ENCODE assay signal across 10 cellular contexts in genomic region chr19:2330632-2331284, GRCh38. TPM values are rescaled to one million over a fixed set of nuclear protein-coding genes. Genes with fewer than 3 reads are reported as not detected.
DNase-seq lines count a peak whose midpoint lies in the region; ATAC-seq lines count a peak whose summit lies in the region.
"Had no signal": no experiment of that assay in that cellular context is flagged by ENCODE, and none has a peak within 500 bp of the region (broad histone marks: within the 10 kb centered on the region; RNA-seq: fewer than 3 reads in every experiment).

No MANE protein-coding gene starts in this region.

- H3K4me1 Mint-ChIP-seq in activated naive CD4-positive, alpha-beta T cell treated with anti-CD3 and anti-CD28 coated beads for 36 hours (ENCODE audit: low read depth), result peaks cover 65% of the 10 kb centered on the region
- peaks cover 61 to 66% (median 64%) of the 10 kb centered on the region in 3 donors for H3K4me1 Mint-ChIP-seq in T-cell

- H3K27ac ChIP-seq in thymus (ENCODE audit: low read depth), result peak overlapping the region; percentile 8
- H3K27ac ChIP-seq: ascending aorta, SK-N-MC had no signal

- H3K27me3 ChIP-seq in thymus (ENCODE audit: control insufficient read depth, insufficient read depth), result no peaks in the 10 kb centered on the region
- H3K27me3 ChIP-seq: ascending aorta had no signal

- no peaks in the 10 kb centered on the region for H3K36me3 ChIP-seq in thymus (ENCODE audit: control insufficient read depth, insufficient read depth)

- H3K9me3 ChIP-seq in thymus (ENCODE audit: control insufficient read depth), result peaks cover 1% of the 10 kb centered on the region
- H3K9me3 ChIP-seq: ascending aorta had no signal

- WGBS in thymus, result 86% methylated on average over 20 of the region's 20 CpGs

- CTCF ChIA-PET in activated naive CD4-positive, alpha-beta T cell treated with anti-CD3 and anti-CD28 coated beads for 36 hours (lab: Charles Lee), result interaction anchor here (0.6 kb wide), 1 partner anchor 281 kb away, joined by 3 read pairs; no protein-coding TSS in a partner anchor
- CTCF ChIA-PET in T-cell (lab: Charles Lee), result no interaction called here

- H3K9me3 Mint-ChIP-seq in activated naive CD4-positive, alpha-beta T cell treated with anti-CD3 and anti-CD28 coated beads for 36 hours, result peaks cover 2% of the 10 kb centered on the region
- H3K9me3 Mint-ChIP-seq in T-cell, result no peaks in the 10 kb centered on the region

- intact Hi-C loops in activated naive CD4-positive, alpha-beta T cell treated with anti-CD3 and anti-CD28 coated beads for 36 hours (cut with micrococcal nuclease), result no loop called here
- intact Hi-C loops in left colon (cut with DNase I, micrococcal nuclease), result no loop called here

- H3K4me3 ChIP-seq in thymus (ENCODE audit: low read length), result no peak overlapping the region
- H3K4me3 ChIP-seq: SK-N-MC had no signal

- peak overlapping the region; percentile 58 for H3K27ac Mint-ChIP-seq in activated naive CD4-positive, alpha-beta T cell treated with anti-CD3 and anti-CD28 coated beads for 36 hours
- H3K27ac Mint-ChIP-seq in T-cell, result peak overlapping the region in 1 of 2 donors; percentile 57

- H3K4me1 ChIP-seq in thymus (ENCODE audit: control insufficient read depth, insufficient read depth, low read length), result peaks cover 38% of the 10 kb centered on the region

- ATAC-seq in T-cell (replicated peaks in 1 of 4) (no peak), left colon (peak; percentile 72)

- POLR2A ChIA-PET in T-cell (lab: Charles Lee), result no interaction called here

- no peaks in the 10 kb centered on the region for H3K27me3 Mint-ChIP-seq in activated naive CD4-positive, alpha-beta T cell treated with anti-CD3 and anti-CD28 coated beads for 36 hours (ENCODE audit: low read depth)
- H3K27me3 Mint-ChIP-seq in T-cell, result no peaks in the 10 kb centered on the region

- DNase-seq in activated naive CD4-positive, alpha-beta T cell treated with anti-CD3 and anti-CD28 coated beads for 36 hours, result no peak
- no peak for DNase-seq in activated naive CD4-positive, alpha-beta T cell treated with Interleukin-2 at 50 U/mL for 16 hours
- DNase-seq in T-cell (no peak), left colon (peak; percentile 91 to 94), DMS 273 (lab: John Stamatoyannopoulos, UW; ENCODE audit: unreplicated experiment) (no peak), AML-193 (lab: John Stamatoyannopoulos, UW) (no peak), SHP77 treated with DMSO at 0.1 percent for 48 hours (lab: John Stamatoyannopoulos, UW) (no peak)

- H3K4me3 Mint-ChIP-seq in activated naive CD4-positive, alpha-beta T cell treated with anti-CD3 and anti-CD28 coated beads for 36 hours, result peak overlapping the region; percentile 52
- H3K4me3 Mint-ChIP-seq in T-cell, result peak overlapping the region; percentile 41 to 97 (median 63)

- peaks cover 21% of the 10 kb centered on the region for H3K36me3 Mint-ChIP-seq in activated naive CD4-positive, alpha-beta T cell treated with anti-CD3 and anti-CD28 coated beads for 36 hours (ENCODE audit: low read depth)
- peaks cover 9% of the 10 kb centered on the region for H3K36me3 Mint-ChIP-seq in T-cell

RNA-seq across cellular contexts. Expression of gene SPPL2B, which starts 2.3 kb away (rescaled TPM):
- total RNA-seq in activated naive CD4-positive, alpha-beta T cell treated with anti-CD3 and anti-CD28 coated beads for 36 hours, result 10 to 100 TPM; 56.8 to 59.6 TPM
- total RNA-seq in T-cell (100 to 1,000 TPM in 4 of 5 donors, 10 to 100 TPM in 1; 96.5 to 173 (median 133) TPM), left colon (100 to 1,000 TPM; 142 to 173 TPM)
- polyA plus RNA-seq in thymus, result 125 TPM

RNA-seq across cellular contexts. Expression of gene LSM7, which starts 2.4 kb away (rescaled TPM):
- total RNA-seq in activated naive CD4-positive, alpha-beta T cell treated with anti-CD3 and anti-CD28 coated beads for 36 hours, result 100 to 1,000 TPM; 162 to 164 TPM
- total RNA-seq in T-cell (100 to 1,000 TPM in 3 of 5 donors, 10 to 100 TPM in 2; 86.7 to 127 (median 107) TPM), left colon (100 to 1,000 TPM in 1 of 2 donors, 10 to 100 TPM in 1; 67.1 to 101 TPM)
- polyA plus RNA-seq in thymus, result 243 TPM

RNA-seq across cellular contexts. Expression of gene LINGO3, which starts 22.8 kb away (rescaled TPM):
- not detected for total RNA-seq in activated naive CD4-positive, alpha-beta T cell treated with anti-CD3 and anti-CD28 coated beads for 36 hours
- total RNA-seq in T-cell (1 to 10 TPM in 2 of 5 donors, under 1 TPM in 3; 0.23 to 1.7 (median 0.99) TPM), left colon (not detected)
- polyA plus RNA-seq in thymus, result 0.16 TPM
- total RNA-seq: ascending aorta had no signal

RNA-seq across cellular contexts. Expression of gene TMPRSS9, which starts 29.3 kb away (rescaled TPM):
- total RNA-seq in activated naive CD4-positive, alpha-beta T cell treated with anti-CD3 and anti-CD28 coated beads for 36 hours, result not detected
- total RNA-seq in T-cell (not detected), left colon (under 1 TPM; 0.25 to 0.34 TPM)
- polyA plus RNA-seq in thymus, result 0.18 TPM
- total RNA-seq: ascending aorta had no signal

RNA-seq across cellular contexts. Expression of gene PEAK3, which starts 48.8 kb away (rescaled TPM):
- total RNA-seq in activated naive CD4-positive, alpha-beta T cell treated with anti-CD3 and anti-CD28 coated beads for 36 hours, result not detected
- total RNA-seq in T-cell, result under 1 TPM in 3 of 5 donors, not detected in 2; 0.22 to 0.49 (median 0.30) TPM
- under 1 TPM; 0.15 to 0.78 TPM for total RNA-seq in left colon
- polyA plus RNA-seq in thymus, result 0.34 TPM

Comparison
In these comparisons a context has a peak if more than half of its experiments do, and no peak if none do; other contexts are left out.
1. DNase-seq: peak in left colon (2 of 2); none in activated naive CD4-positive, alpha-beta T cell treated with anti-CD3 and anti-CD28 coated beads for 36 hours (single experiment), activated naive CD4-positive, alpha-beta T cell treated with Interleukin-2 at 50 U/mL for 16 hours (single experiment), T-cell (0 of 34), DMS 273 (single experiment), AML-193 (0 of 2) and SHP77 treated with DMSO at 0.1 percent for 48 hours (single experiment).